In genomic region chr17:19260958-19261357, GRCh38 we compare ENCODE assay signal across 12 cellular contexts. TPM values are rescaled to one million over a fixed set of nuclear protein-coding genes. Genes with fewer than 3 reads are reported as not detected.
A peak's percentile ranks its signal among the peaks of the same experiment; 100 is the strongest.
DNase-seq lines count a peak whose midpoint lies in the region; TF ChIP-seq lines count a peak whose summit lies in the region.
"Had no signal": no experiment of that assay in that cellular context is flagged by ENCODE, and none has a peak within 500 bp of the region (broad histone marks: within the 10 kb centered on the region; RNA-seq: fewer than 3 reads in every experiment).

No MANE protein-coding gene starts in this region.

- DNase-seq in DMS53 (lab: John Stamatoyannopoulos, UW) (peak; percentile 10), DMS53 treated with DMSO at 0.1 percent for 48 hours (lab: John Stamatoyannopoulos, UW; ENCODE audit: unreplicated experiment) (no peak), NCI-H1105 treated with DMSO at 0.1 percent for 48 hours (lab: John Stamatoyannopoulos, UW) (peak; percentile 68), astrocyte of the spinal cord (ENCODE audit: low read depth, low spot score) (no peak), progenitor cell of endocrine pancreas (ENCODE audit: low spot score, unreplicated experiment) (no peak), GM03348 (ENCODE audit: low spot score) (no peak), SK-N-DZ (ENCODE audit: low spot score) (no peak), GM19240 (ENCODE audit: insufficient read length, low spot score) (no peak)
- DNase-seq: activated CD8-positive, alpha-beta memory T cell treated with anti-CD3 and anti-CD28 coated beads for 24 hours; stimulated activated CD8-positive, alpha-beta memory T cell treated with anti-CD3 and anti-CD28 coated beads, Interleukin-4, amount 100 ng/mL, for 48 hours had no signal

- peaks cover 20% of the 10 kb centered on the region for H3K4me1 Mint-ChIP-seq in progenitor cell of endocrine pancreas (ENCODE audit: low read depth)

- no peak overlapping the region for H3K4me3 Mint-ChIP-seq in progenitor cell of endocrine pancreas (ENCODE audit: low read depth)

- peak overlapping the region; percentile 14 for H3K27ac Mint-ChIP-seq in progenitor cell of endocrine pancreas

- TF ChIP-seq CTCF in astrocyte of the spinal cord (IDR thresholded peaks at IDR 0.05; ENCODE audit: low read depth, low read length) (peak; percentile 17), progenitor cell of endocrine pancreas (IDR thresholded peaks at IDR 0.05; ENCODE audit: unreplicated experiment) (no peak)

- H3K27me3 Mint-ChIP-seq in progenitor cell of endocrine pancreas: no peaks in the 10 kb centered on the region

- no peak overlapping the region for H3K4me3 ChIP-seq in astrocyte of the spinal cord (ENCODE audit: low read depth, low read length)
- H3K4me3 ChIP-seq: K562, skin epidermis had no signal

- no peaks in the 10 kb centered on the region for H3K9me3 Mint-ChIP-seq in progenitor cell of endocrine pancreas (ENCODE audit: low read depth)

- H3K36me3 Mint-ChIP-seq in progenitor cell of endocrine pancreas (ENCODE audit: insufficient read depth): peaks cover 3% of the 10 kb centered on the region

- in situ Hi-C loops in astrocyte of the spinal cord (cut with HindIII; ENCODE audit: low sequenced_read_pairs): no loop called here

RNA-seq across cellular contexts. Expression of gene EPN2, which starts 23.8 kb away (rescaled TPM):
- total RNA-seq in progenitor cell of endocrine pancreas: 49.8 and 51.2 TPM in 2 replicates
- polyA plus RNA-seq in SK-N-DZ (2014; cell fraction: cytosol; rRNA removed): 24.2 and 32.2 TPM in 2 replicates
- 29.0 and 43.9 TPM in 2 replicates for polyA plus RNA-seq in SK-N-DZ (2014; cell fraction: nucleus; rRNA removed)

Comparison
In these comparisons a context has a peak if more than half of its experiments do, and no peak if none do; other contexts are left out.
1. DNase-seq: peak in DMS53 (single experiment) and NCI-H1105 treated with DMSO at 0.1 percent for 48 hours (single experiment); none in DMS53 treated with DMSO at 0.1 percent for 48 hours (single experiment), astrocyte of the spinal cord (single experiment), progenitor cell of endocrine pancreas (single experiment), GM03348 (single experiment), SK-N-DZ (single experiment) and GM19240 (single experiment).